ENCODE assay signal across 2 cellular contexts in the genomic region with DNA sequence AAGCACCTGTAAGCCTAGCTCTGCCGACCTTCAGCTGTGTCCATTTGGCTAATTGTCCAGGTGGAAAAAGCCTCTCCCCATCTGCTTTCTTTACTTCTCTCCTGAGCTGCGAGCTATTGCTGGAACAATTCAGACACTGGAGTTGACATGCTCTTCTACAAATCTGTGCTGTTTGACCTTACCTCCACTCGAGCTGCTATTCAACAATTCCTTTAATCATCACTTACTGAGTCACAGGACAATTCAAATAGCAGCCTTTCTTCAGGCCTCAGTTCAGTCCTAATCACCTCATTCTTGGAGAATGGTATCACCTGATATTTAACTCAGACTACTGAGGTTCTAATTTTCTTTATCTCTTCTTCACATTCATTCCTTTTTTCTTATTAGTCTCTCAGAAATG.
TF ChIP-seq lines count a peak whose summit lies in the region.

No MANE protein-coding gene starts in this region.

TF ChIP-seq in A549, 52 proteins besides CTCF, POLR2A, EP300 and RAD21:
- TF ChIP-seq CHD4 (IDR thresholded peaks at IDR 0.05; ENCODE audit: borderline replicate concordance) (no peak), ZNF302 (CRISPR knock-in tag; IDR thresholded peaks at IDR 0.05) (no peak), HDAC2 (IDR thresholded peaks at IDR 0.05) (no peak), SREBF2 (IDR thresholded peaks at IDR 0.05) (no peak), FOSB (CRISPR knock-in tag; IDR thresholded peaks at IDR 0.05) (no peak), SMC3 (IDR thresholded peaks at IDR 0.05) (no peak), ZSCAN20 (CRISPR knock-in tag; IDR thresholded peaks at IDR 0.05) (no peak), NR3C1 (IDR thresholded peaks at IDR 0.05) (no peak), NFE2L2 (conservative IDR thresholded peaks at IDR 0.05; ENCODE audit: low read length) (no peak)
- TF ChIP-seq, protein P1, sequence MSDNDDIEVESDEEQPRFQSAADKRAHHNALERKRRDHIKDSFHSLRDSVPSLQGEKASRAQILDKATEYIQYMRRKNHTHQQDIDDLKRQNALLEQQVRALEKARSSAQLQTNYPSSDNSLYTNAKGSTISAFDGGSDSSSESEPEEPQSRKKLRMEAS (IDR thresholded peaks at IDR 0.05) = no peak
- TF ChIP-seq, protein P2, sequence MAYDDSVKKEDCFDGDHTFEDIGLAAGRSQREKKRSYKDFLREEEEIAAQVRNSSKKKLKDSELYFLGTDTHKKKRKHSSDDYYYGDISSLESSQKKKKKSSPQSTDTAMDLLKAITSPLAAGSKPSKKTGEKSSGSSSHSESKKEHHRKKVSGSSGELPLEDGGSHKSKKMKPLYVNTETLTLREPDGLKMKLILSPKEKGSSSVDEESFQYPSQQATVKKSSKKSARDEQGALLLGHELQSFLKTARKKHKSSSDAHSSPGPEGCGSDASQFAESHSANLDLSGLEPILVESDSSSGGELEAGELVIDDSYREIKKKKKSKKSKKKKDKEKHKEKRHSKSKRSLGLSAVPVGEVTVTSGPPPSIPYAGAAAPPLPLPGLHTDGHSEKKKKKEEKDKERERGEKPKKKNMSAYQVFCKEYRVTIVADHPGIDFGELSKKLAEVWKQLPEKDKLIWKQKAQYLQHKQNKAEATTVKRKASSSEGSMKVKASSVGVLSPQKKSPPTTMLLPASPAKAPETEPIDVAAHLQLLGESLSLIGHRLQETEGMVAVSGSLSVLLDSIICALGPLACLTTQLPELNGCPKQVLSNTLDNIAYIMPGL (CRISPR knock-in tag; IDR thresholded peaks at IDR 0.05; ENCODE audit: borderline replicate concordance) = no peak

TF ChIP-seq in IMR-90, 13 proteins besides CTCF, POLR2A, EP300 and RAD21:
- TF ChIP-seq RCOR1 (IDR thresholded peaks at IDR 0.05; ENCODE audit: insufficient replicate concordance, low read length) = no peak
- no peak for TF ChIP-seq CHD1 (IDR thresholded peaks at IDR 0.05; ENCODE audit: low read depth, low read length)
- no peak for TF ChIP-seq RFX5 (IDR thresholded peaks at IDR 0.05; ENCODE audit: low read depth, low read length)
- TF ChIP-seq, protein P3, sequence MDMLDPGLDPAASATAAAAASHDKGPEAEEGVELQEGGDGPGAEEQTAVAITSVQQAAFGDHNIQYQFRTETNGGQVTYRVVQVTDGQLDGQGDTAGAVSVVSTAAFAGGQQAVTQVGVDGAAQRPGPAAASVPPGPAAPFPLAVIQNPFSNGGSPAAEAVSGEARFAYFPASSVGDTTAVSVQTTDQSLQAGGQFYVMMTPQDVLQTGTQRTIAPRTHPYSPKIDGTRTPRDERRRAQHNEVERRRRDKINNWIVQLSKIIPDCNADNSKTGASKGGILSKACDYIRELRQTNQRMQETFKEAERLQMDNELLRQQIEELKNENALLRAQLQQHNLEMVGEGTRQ (IDR thresholded peaks at IDR 0.05; ENCODE audit: low read depth, low read length) = no peak
- no peak for TF ChIP-seq MXI1 (IDR thresholded peaks at IDR 0.05; ENCODE audit: borderline replicate concordance, low read depth, low read length)
- TF ChIP-seq CEBPB (IDR thresholded peaks at IDR 0.05; ENCODE audit: low read depth, low read length) = no peak
